ENCODE assay signal across 1 cellular context in the genomic region with DNA sequence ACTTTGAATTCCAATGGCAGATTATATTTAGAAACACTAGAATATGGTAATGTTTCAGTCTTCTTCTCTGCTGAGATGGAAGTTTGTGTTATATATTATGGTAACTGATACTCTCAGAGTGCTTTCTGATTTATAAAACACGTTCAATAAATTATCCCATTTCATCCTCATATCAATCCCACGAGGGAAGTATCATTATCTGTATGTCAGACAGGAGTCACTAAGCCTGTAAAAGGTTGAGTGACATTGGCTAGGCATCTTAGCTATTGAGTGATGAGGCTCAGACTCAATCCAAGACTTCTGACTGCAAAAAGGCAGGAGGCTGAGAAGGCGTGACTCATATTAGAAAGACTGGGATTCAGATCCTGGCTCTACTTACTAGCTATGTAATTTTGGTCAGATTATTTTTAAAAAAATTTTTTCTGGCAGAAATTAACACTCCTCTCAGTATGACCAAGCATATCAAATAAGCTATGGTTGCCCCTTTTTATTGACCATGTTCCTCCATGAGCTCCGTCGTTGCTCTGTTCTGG.
TF ChIP-seq lines count a peak whose summit lies in the region.

No MANE protein-coding gene starts in this region.

TF ChIP-seq in GM23338, 12 proteins besides CTCF, POLR2A, EP300 and RAD21 (continued from another document):
- TF ChIP-seq ZNF462 (CRISPR knock-in tag; IDR thresholded peaks at IDR 0.05) (no peak), JUNB (IDR thresholded peaks at IDR 0.05; ENCODE audit: unreplicated experiment) (no peak), EZH2phosphoT487 (IDR thresholded peaks at IDR 0.05; ENCODE audit: unreplicated experiment) (no peak), EZH2 (IDR thresholded peaks at IDR 0.05; ENCODE audit: low read depth, unreplicated experiment) (no peak), POLR2AphosphoS5 (IDR thresholded peaks at IDR 0.05; ENCODE audit: low read depth) (no peak)
- TF ChIP-seq, protein P1, sequence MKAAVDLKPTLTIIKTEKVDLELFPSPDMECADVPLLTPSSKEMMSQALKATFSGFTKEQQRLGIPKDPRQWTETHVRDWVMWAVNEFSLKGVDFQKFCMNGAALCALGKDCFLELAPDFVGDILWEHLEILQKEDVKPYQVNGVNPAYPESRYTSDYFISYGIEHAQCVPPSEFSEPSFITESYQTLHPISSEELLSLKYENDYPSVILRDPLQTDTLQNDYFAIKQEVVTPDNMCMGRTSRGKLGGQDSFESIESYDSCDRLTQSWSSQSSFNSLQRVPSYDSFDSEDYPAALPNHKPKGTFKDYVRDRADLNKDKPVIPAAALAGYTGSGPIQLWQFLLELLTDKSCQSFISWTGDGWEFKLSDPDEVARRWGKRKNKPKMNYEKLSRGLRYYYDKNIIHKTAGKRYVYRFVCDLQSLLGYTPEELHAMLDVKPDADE (IDR thresholded peaks at IDR 0.05): no peak
